In genomic region chr6:123742626-123743025, GRCh38 we compare ENCODE assay signal across 21 cellular contexts.
"Had no signal": no experiment of that assay in that cellular context is flagged by ENCODE, and none has a peak within 500 bp of the region (broad histone marks: within the 10 kb centered on the region; RNA-seq: fewer than 3 reads in every experiment).

No MANE protein-coding gene starts in this region.

- H3K27me3 ChIP-seq: dorsolateral prefrontal cortex, neutrophil, tibial nerve, uterus had no signal

- H3K79me2 ChIP-seq: parathyroid adenoma had no signal

- FAIRE-seq: colon, islet of Langerhans, TTC549 had no signal

- H3K36me3 ChIP-seq: neutrophil, tibial nerve, uterus had no signal

- ATAC-seq: activated CD4-positive, alpha-beta T cell treated with anti-CD3 and anti-CD28 coated beads for 36 hours; activated naive CD4-positive, alpha-beta T cell treated with anti-CD3 and anti-CD28 coated beads, Interleukin-2, amount 50 U/mL, for 72 hours; left cardiac atrium; naive thymus-derived CD8-positive, alpha-beta T cell; sciatic nerve; stimulated activated naive B cell treated with anti-CD40 and anti-IgM and Interleukin-4, amounts not matched to agents 10 μg/mL and 1 μg/mL and 100 μg/mL, for 72 hours; WTC11 had no signal

- H3K4me1 ChIP-seq: parathyroid adenoma, uterus had no signal

- H3K4me3 ChIP-seq: dorsolateral prefrontal cortex, tibial nerve, uterus had no signal

- H3K27ac ChIP-seq: dorsolateral prefrontal cortex, neutrophil, parathyroid adenoma, tibial nerve, uterus had no signal

- H2AFZ ChIP-seq: parathyroid adenoma had no signal

- H3K9me3 ChIP-seq: neutrophil, tibial nerve, uterus had no signal

- H3K9ac ChIP-seq: parathyroid adenoma had no signal

- DNase-seq: activated CD4-positive, alpha-beta T cell treated with anti-CD3 and anti-CD28 coated beads for 36 hours; activated CD4-positive, alpha-beta T cell treated with anti-CD3 and anti-CD28 coated beads, Interleukin-2, amount 50 U/mL, for 48 hours; activated gamma-delta T cell treated with Interleukin-2 at 50 U/mL for 16 hours; caudate nucleus; dorsolateral prefrontal cortex; left cardiac atrium; mesendoderm; naive thymus-derived CD8-positive, alpha-beta T cell; stimulated activated naive B cell treated with anti-CD40 and anti-IgM and Interleukin-4, amounts not matched to agents 10 μg/mL and 1 μg/mL and 100 μg/mL, for 72 hours; substantia nigra; SW 1271; uterus had no signal
